ENCODE assay signal across 24 cellular contexts in the genomic region with DNA sequence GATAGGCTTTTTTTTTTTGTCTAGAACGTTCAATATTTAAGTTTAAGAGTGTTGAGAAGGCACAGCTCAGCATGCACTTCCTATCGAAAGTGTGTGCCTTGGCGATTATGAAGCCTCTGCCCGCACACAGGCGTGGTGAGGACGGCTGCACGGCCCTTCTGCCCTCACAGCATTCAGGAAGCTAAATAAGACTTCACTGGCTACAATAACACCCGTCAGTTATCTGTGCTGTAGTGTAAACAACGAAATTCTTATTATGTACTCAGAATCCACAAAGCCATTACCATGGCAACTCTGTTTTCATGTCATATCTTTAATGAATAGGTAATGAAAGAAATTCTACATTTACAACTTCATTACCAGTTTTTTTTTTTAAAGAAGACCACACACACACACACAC.
DNase-seq lines count a peak whose midpoint lies in the region; FAIRE-seq and TF ChIP-seq lines count a peak whose summit lies in the region.
"Had no signal": no experiment of that assay in that cellular context is flagged by ENCODE, and none has a peak within 500 bp of the region (broad histone marks: within the 10 kb centered on the region; RNA-seq: fewer than 3 reads in every experiment).

No MANE protein-coding gene starts in this region.

- no peak for FAIRE-seq in GM12892 (lab: Jason Lieb, UNC)

- H3K9me3 ChIP-seq in parathyroid adenoma (ENCODE audit: control insufficient read depth, low read length): no peaks in the 10 kb centered on the region

- H3K9ac ChIP-seq in parathyroid adenoma: no peak overlapping the region
- H3K9ac ChIP-seq: GM23248 had no signal

- no peaks in the 10 kb centered on the region for H3K36me3 ChIP-seq in parathyroid adenoma (ENCODE audit: control insufficient read depth, insufficient read depth, low read length)
- H3K36me3 ChIP-seq: cardiac muscle cell had no signal

- no peak overlapping the region for H2AFZ ChIP-seq in parathyroid adenoma
- H2AFZ ChIP-seq: GM23248 had no signal

- no peaks in the 10 kb centered on the region for H3K27me3 ChIP-seq in parathyroid adenoma (ENCODE audit: control insufficient read depth, insufficient read depth, low read length)
- H3K27me3 ChIP-seq: cardiac muscle cell had no signal

- no peak overlapping the region for H3K27ac ChIP-seq in parathyroid adenoma
- H3K27ac ChIP-seq: cardiac muscle cell, GM23248, skin epidermis had no signal

- H3K4me2 ChIP-seq in parathyroid adenoma (ENCODE audit: low read length): peak overlapping the region; percentile 14

- H3K79me2 ChIP-seq in parathyroid adenoma: no peaks in the 10 kb centered on the region

- DNase-seq in NCI-H1417 (lab: John Stamatoyannopoulos, UW): peak in 2 of 3 experiments; percentile 2 to 11
- no peak for DNase-seq in NCI-H1417 treated with DMSO at 0.1 percent for 48 hours (lab: John Stamatoyannopoulos, UW)
- DNase-seq in amniotic epithelial cell (ENCODE audit: low read depth): peak; percentile 72
- DNase-seq in fibroblast of the aortic adventitia (ENCODE audit: low read depth): peak; percentile 11
- no peak for DNase-seq in activated naive CD4-positive, alpha-beta T cell (lab: John Stamatoyannopoulos, UW)
- DNase-seq in hypothalamus (lab: John Stamatoyannopoulos, UW): no peak
- DNase-seq in GM12892 (ENCODE audit: insufficient read length): no peak
- DNase-seq: 8988T; activated naive CD4-positive, alpha-beta T cell treated with Interleukin-2 at 50 U/mL for 16 hours; activated T-cell treated with anti-CD3 and anti-CD28 coated beads, Interleukin-2, amount 50 U/mL, for 24 hours; amniotic stem cell; cortex of kidney; DMS79 treated with DMSO at 0.1 percent for 48 hours; GM23248; HFFc6; left cardiac atrium; natural killer cell; NCI-H2171; SIG-M5; stimulated activated CD4-positive, alpha-beta T cell treated with anti-CD3 and anti-CD28 coated beads, Interleukin-1b, Interleukin-23, amount 100 ng/mL, for 48 hours; SW 1271 had no signal

- no peaks in the 10 kb centered on the region for H3K4me1 ChIP-seq in parathyroid adenoma

- no peak overlapping the region for H3K4me3 ChIP-seq in fibroblast of the aortic adventitia (ENCODE audit: low read depth, low read length)
- no peak overlapping the region for H3K4me3 ChIP-seq in parathyroid adenoma (ENCODE audit: low read depth, low read length)
- H3K4me3 ChIP-seq: cardiac muscle cell, GM23248, skin epidermis had no signal

- TF ChIP-seq CTCF in fibroblast of the aortic adventitia (IDR thresholded peaks at IDR 0.05; ENCODE audit: insufficient read depth, low read length) (no peak), parathyroid adenoma (IDR thresholded peaks at IDR 0.05) (no peak)

- TF ChIP-seq POLR2A in GM12892 (IDR thresholded peaks at IDR 0.05; ENCODE audit: low read depth, low read length): no peak

Comparison
In these comparisons a context has a peak if more than half of its experiments do, and no peak if none do; other contexts are left out.
1. DNase-seq: peak in NCI-H1417 (2 of 3), amniotic epithelial cell (single experiment) and fibroblast of the aortic adventitia (single experiment); none in NCI-H1417 treated with DMSO at 0.1 percent for 48 hours (single experiment), activated naive CD4-positive, alpha-beta T cell (0 of 4), hypothalamus (0 of 51) and GM12892 (single experiment).